14 cellular contexts compared by ENCODE assay signal in genomic region chr1:231926340-231926739, GRCh38.
DNase-seq lines count a peak whose midpoint lies in the region; ATAC-seq and TF ChIP-seq lines count a peak whose summit lies in the region.
"Had no signal": no experiment of that assay in that cellular context is flagged by ENCODE, and none has a peak within 500 bp of the region (broad histone marks: within the 10 kb centered on the region; RNA-seq: fewer than 3 reads in every experiment).

No MANE protein-coding gene starts in this region.

- intact Hi-C loops in left ventricle myocardium superior (cut with micrococcal nuclease): no loop called here

- DNase-seq in activated T-cell treated with anti-CD3 and anti-CD28 coated beads, Interleukin-2, amount 50 U/mL, for 72 hours: peak in 1 of 2 donors; percentile 5
- DNase-seq in activated T-cell treated with anti-CD3 and anti-CD28 coated beads, Interleukin-2, amount 50 U/mL, for 48 hours: no peak
- DNase-seq in cardiac fibroblast (ENCODE audit: low read depth in 2 of 2) (peak; percentile 31 to 54), left ventricle myocardium superior (no peak), NCI-H2107 (lab: John Stamatoyannopoulos, UW) (no peak)
- no peak for DNase-seq in stimulated activated naive CD8-positive, alpha-beta T cell treated with anti-CD3 and anti-CD28 coated beads, Interleukin-15, Interleukin-2, amounts not matched to agents 100 U/mL and 50 U/mL, for 24 hours
- DNase-seq in stimulated activated CD4-positive, alpha-beta T cell treated with anti-CD3 and anti-CD28 coated beads, Interleukin-2, amount 100 ng/mL, for 48 hours: no peak
- DNase-seq: MM.1S, NCI-H1105 treated with DMSO at 0.1 percent for 48 hours, NCI-H187, NCI-H2171, NCI-H446 treated with DMSO at 0.1 percent for 48 hours had no signal

- peak; percentile 44 to 65 for ATAC-seq in activated T-cell treated with anti-CD3 and anti-CD28 coated beads, Interleukin-2, amount 50 U/mL, for 72 hours (replicated peaks in 1 of 2)
- ATAC-seq in left ventricle myocardium superior: peak; percentile 78
- ATAC-seq in stimulated activated naive CD8-positive, alpha-beta T cell treated with anti-CD3 and anti-CD28 coated beads, Interleukin-15, Interleukin-2, amounts not matched to agents 100 U/mL and 50 U/mL, for 24 hours: peak; percentile 38
- no peak for ATAC-seq in GM18858 (IDR thresholded peaks at IDR 0.05; ENCODE audit: unreplicated experiment)

- no peak overlapping the region for H3K4me3 ChIP-seq in cardiac fibroblast (replicated peaks in 1 of 2; ENCODE audit: low read depth in 2 of 2, low read length in 2 of 2)
- H3K4me3 ChIP-seq: BLaER1 treated with 17β-estradiol and CSF1 and Interleukin-3, amounts not matched to agents 10 nM and 100 nM had no signal

- TF ChIP-seq CTCF in cardiac fibroblast (IDR thresholded peaks at IDR 0.05; ENCODE audit: low read depth, low read length): no peak

- H3K27me3 Mint-ChIP-seq in activated T-cell treated with anti-CD3 and anti-CD28 coated beads, Interleukin-2, amount 50 U/mL, for 72 hours (ENCODE audit: low read depth): no peaks in the 10 kb centered on the region

- no peak overlapping the region for H3K27ac Mint-ChIP-seq in activated T-cell treated with anti-CD3 and anti-CD28 coated beads, Interleukin-2, amount 50 U/mL, for 72 hours

- H3K9me3 Mint-ChIP-seq in activated T-cell treated with anti-CD3 and anti-CD28 coated beads, Interleukin-2, amount 50 U/mL, for 72 hours: no peaks in the 10 kb centered on the region

- no peak overlapping the region for H3K4me3 Mint-ChIP-seq in activated T-cell treated with anti-CD3 and anti-CD28 coated beads, Interleukin-2, amount 50 U/mL, for 72 hours

- H3K36me3 Mint-ChIP-seq in activated T-cell treated with anti-CD3 and anti-CD28 coated beads, Interleukin-2, amount 50 U/mL, for 72 hours (ENCODE audit: insufficient read depth in 2 of 2): no peaks in the 10 kb centered on the region

- H3K4me1 Mint-ChIP-seq in activated T-cell treated with anti-CD3 and anti-CD28 coated beads, Interleukin-2, amount 50 U/mL, for 72 hours (ENCODE audit: low read depth): peaks cover 44% of the 10 kb centered on the region

Comparison
In these comparisons a context has a peak if more than half of its experiments do, and no peak if none do; other contexts are left out.
1. DNase-seq: peak in cardiac fibroblast (2 of 2); none in activated T-cell treated with anti-CD3 and anti-CD28 coated beads, Interleukin-2, amount 50 U/mL, for 48 hours (0 of 2), left ventricle myocardium superior (single experiment), stimulated activated naive CD8-positive, alpha-beta T cell treated with anti-CD3 and anti-CD28 coated beads, Interleukin-15, Interleukin-2, amounts not matched to agents 100 U/mL and 50 U/mL, for 24 hours (single experiment), stimulated activated CD4-positive, alpha-beta T cell treated with anti-CD3 and anti-CD28 coated beads, Interleukin-2, amount 100 ng/mL, for 48 hours (0 of 2) and NCI-H2107 (single experiment).